Comparison of ENCODE assay signal across 26 cellular contexts in the genomic region with DNA sequence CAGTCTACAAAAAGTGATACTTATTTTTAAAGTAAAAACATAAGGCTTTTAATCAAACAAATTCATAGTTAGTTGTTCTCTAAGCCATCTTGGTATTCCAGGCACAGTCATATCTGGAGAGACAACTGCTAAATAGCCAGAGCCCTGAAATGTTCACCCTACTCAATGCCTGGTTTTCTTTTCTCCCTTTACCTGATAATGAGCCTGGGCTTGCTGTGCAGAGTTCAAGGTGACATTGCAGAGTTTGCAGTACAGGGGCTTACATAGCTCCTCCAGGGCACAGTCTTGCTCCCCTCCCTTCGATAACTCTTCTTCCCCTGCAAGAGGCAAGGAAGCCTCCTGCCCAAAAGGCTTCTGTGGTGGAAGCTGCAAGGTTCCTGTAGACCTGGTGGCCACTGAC. TPM values are rescaled to one million over a fixed set of nuclear protein-coding genes. Genes with fewer than 3 reads are reported as not detected.
A peak's percentile ranks its signal among the peaks of the same experiment; 100 is the strongest.
DNase-seq lines count a peak whose midpoint lies in the region; ATAC-seq, FAIRE-seq and TF ChIP-seq lines count a peak whose summit lies in the region.
"Had no signal": no experiment of that assay in that cellular context is flagged by ENCODE, and none has a peak within 500 bp of the region (broad histone marks: within the 10 kb centered on the region; RNA-seq: fewer than 3 reads in every experiment).

No MANE protein-coding gene starts in this region.

- H3K79me1 ChIP-seq in IMR-90 (ENCODE audit: low read depth in 1 of 2, low read length in 2 of 2): peaks cover 21 to 61% of the 10 kb centered on the region in 2 experiments

- H3K27ac Mint-ChIP-seq in nephron progenitor cell: peak overlapping the region; percentile 43
- no peak overlapping the region for H3K27ac Mint-ChIP-seq in CD4-positive, alpha-beta T cell
- no peak overlapping the region for H3K27ac Mint-ChIP-seq in T-cell
- H3K27ac Mint-ChIP-seq: IgD-negative memory B cell had no signal

- no peak overlapping the region for H2AK9ac ChIP-seq in IMR-90 (replicated peaks; ENCODE audit: low read depth, low read length, poor library complexity)

- TF ChIP-seq RAD21 in IMR-90 (IDR thresholded peaks at IDR 0.05; ENCODE audit: low read length): no peak
- TF ChIP-seq RAD21 in GM12878 (IDR thresholded peaks at IDR 0.05; ENCODE audit: insufficient read depth, low read depth, low read length): no peak

- H4K20me1 ChIP-seq in BLaER1 treated with 17β-estradiol and CSF1 and Interleukin-3, amounts not matched to agents 10 nM and 100 nM: peaks cover 0 to 67% (median 32%) of the 10 kb centered on the region in 11 experiments; a peak in 14 of 22 replicates
- H4K20me1 ChIP-seq in IMR-90 (ENCODE audit: insufficient read depth, low read length) (peaks cover 29% of the 10 kb centered on the region; the same call in 1 of the 2 replicates), GM12878 (ENCODE audit: control insufficient read depth, insufficient read depth) (no peaks in the 10 kb centered on the region)

- no peaks in the 10 kb centered on the region for H3K9me3 Mint-ChIP-seq in nephron progenitor cell
- no peaks in the 10 kb centered on the region for H3K9me3 Mint-ChIP-seq in CD4-positive, alpha-beta T cell
- no peaks in the 10 kb centered on the region for H3K9me3 Mint-ChIP-seq in T-cell
- H3K9me3 Mint-ChIP-seq: CD8-positive, alpha-beta memory T cell; IgD-negative memory B cell had no signal

- no peak overlapping the region for H4K5ac ChIP-seq in IMR-90 (ENCODE audit: low read depth, low read length)

- H3K4me1 ChIP-seq in BLaER1 treated with 17β-estradiol and CSF1 and Interleukin-3, amounts not matched to agents 10 nM and 100 nM: peaks cover 23 to 48% (median 38%) of the 10 kb centered on the region in 10 experiments
- H3K4me1 ChIP-seq in IMR-90 (ENCODE audit: control insufficient read depth, insufficient read depth, low read length) (peaks cover 12% of the 10 kb centered on the region), GM12878 (ENCODE audit: control insufficient read depth, insufficient read depth, low read length) (peaks cover 2% of the 10 kb centered on the region; the same call in 1 of the 2 replicates)

- H2BK20ac ChIP-seq in IMR-90 (ENCODE audit: low read depth, low read length): no peak overlapping the region

- FAIRE-seq in GM12878 (lab: Jason Lieb, UNC): no peak
- FAIRE-seq: A549, GM18507, RCC 7860 had no signal

- no peak overlapping the region for H3K4me3 ChIP-seq in BLaER1 treated with 17β-estradiol and CSF1 and Interleukin-3, amounts not matched to agents 10 nM and 100 nM
- H3K4me3 ChIP-seq in IMR-90 (ENCODE audit: insufficient read depth, low read depth, low read length) (no peak overlapping the region), GM12878 (peak overlapping the region; percentile 70; the same call in 1 of the 2 replicates)
- H3K4me3 ChIP-seq: A549, SK-N-MC had no signal

- no peak for TF ChIP-seq CTCF in IMR-90 (conservative IDR thresholded peaks at IDR 0.05; ENCODE audit: low read depth, low read length)
- TF ChIP-seq CTCF in GM12878 (IDR thresholded peaks at IDR 0.05 in 2 of 3, conservative IDR thresholded peaks at IDR 0.05 in 1 of 3; ENCODE audit: control insufficient read depth in 2 of 3, extremely low read depth in 1 of 3, insufficient read depth in 1 of 3, low read depth in 3 of 3, low read length in 3 of 3): no peak
- TF ChIP-seq CTCF in nephron progenitor cell (IDR thresholded peaks at IDR 0.05): no peak
- no peak for TF ChIP-seq CTCF in CD4-positive, alpha-beta T cell (IDR thresholded peaks at IDR 0.05)

- H3K4me2 ChIP-seq in BLaER1 treated with 17β-estradiol and CSF1 and Interleukin-3, amounts not matched to agents 10 nM and 100 nM: peak overlapping the region in 6 of 11 experiments; percentile 4 to 97 (median 74); a peak in 9 of 22 replicates
- H3K4me2 ChIP-seq in IMR-90 (ENCODE audit: low read depth, low read length) (no peak overlapping the region), GM12878 (ENCODE audit: control insufficient read depth, insufficient read depth) (peak overlapping the region; percentile 80)
- H3K4me2 ChIP-seq: A549, KMS-11 had no signal

- H3K4me3 Mint-ChIP-seq in nephron progenitor cell (no peak overlapping the region), T-cell (no peak overlapping the region)
- no peak overlapping the region for H3K4me3 Mint-ChIP-seq in CD4-positive, alpha-beta T cell
- H3K4me3 Mint-ChIP-seq: IgD-negative memory B cell had no signal

- H3K4me1 Mint-ChIP-seq in nephron progenitor cell: peaks cover 25% of the 10 kb centered on the region
- peaks cover 77% of the 10 kb centered on the region for H3K4me1 Mint-ChIP-seq in CD4-positive, alpha-beta T cell (ENCODE audit: low read depth)
- peaks cover 49 to 52% (median 50%) of the 10 kb centered on the region in 3 donors for H3K4me1 Mint-ChIP-seq in T-cell

- H3K27me3 ChIP-seq in BLaER1 treated with 17β-estradiol and CSF1 and Interleukin-3, amounts not matched to agents 10 nM and 100 nM: no peaks in the 10 kb centered on the region
- no peaks in the 10 kb centered on the region for H3K27me3 ChIP-seq in IMR-90 (ENCODE audit: control insufficient read depth, insufficient read depth, low read length)
- no peaks in the 10 kb centered on the region for H3K27me3 ChIP-seq in GM12878 (replicated peaks in 1 of 2; ENCODE audit: control insufficient read depth in 2 of 2, insufficient read depth in 2 of 2, low read length in 1 of 2)
- H3K27me3 ChIP-seq in CD4-positive, alpha-beta T cell (ENCODE audit: control insufficient read depth, insufficient read depth, low read length): no peaks in the 10 kb centered on the region

- H3K9me3 ChIP-seq in BLaER1 treated with 17β-estradiol and CSF1 and Interleukin-3, amounts not matched to agents 10 nM and 100 nM (replicated peaks in 1 of 11): no peaks in the 10 kb centered on the region
- H3K9me3 ChIP-seq in IMR-90 (ENCODE audit: control insufficient read depth, insufficient read depth, low read length) (no peaks in the 10 kb centered on the region), GM12878 (replicated peaks; ENCODE audit: control insufficient read depth, insufficient read depth, low read length) (no peaks in the 10 kb centered on the region)
- H3K9me3 ChIP-seq in CD4-positive, alpha-beta T cell (ENCODE audit: control insufficient read depth, low read length): no peaks in the 10 kb centered on the region
- H3K9me3 ChIP-seq: A549 had no signal

- no peak overlapping the region for H4K91ac ChIP-seq in IMR-90 (ENCODE audit: insufficient read depth, low read depth, low read length)

- RAD21 ChIA-PET in GM12878 (lab: Charles Lee; ENCODE audit: unreplicated experiment): interaction anchor here (1.1 to 12.8 kb wide), 9 partner anchors 19 to 495 kb away, joined by 3 to 231 read pairs (median 7); a partner anchor contains a TSS

- no peak overlapping the region for H2AFZ ChIP-seq in IMR-90 (replicated peaks; ENCODE audit: low read length, poor library complexity)
- H2AFZ ChIP-seq in GM12878 (ENCODE audit: control insufficient read depth, low read depth, low read length): no peak overlapping the region

- no peak overlapping the region for H2BK15ac ChIP-seq in IMR-90 (ENCODE audit: low read depth, low read length)

- H3K36me3 ChIP-seq in BLaER1 treated with 17β-estradiol and CSF1 and Interleukin-3, amounts not matched to agents 10 nM and 100 nM: peaks cover 54 to 60% (median 57%) of the 10 kb centered on the region in 11 experiments
- H3K36me3 ChIP-seq in IMR-90 (ENCODE audit: control insufficient read depth, insufficient read depth, low read length) (peaks cover 13% of the 10 kb centered on the region), GM12878 (ENCODE audit: control insufficient read depth in 2 of 2, insufficient read depth in 2 of 2, low read length in 1 of 2) (peaks cover 0 to 15% of the 10 kb centered on the region in 2 experiments; a peak in 1 of 4 replicates)

- no peak overlapping the region for H2AK5ac ChIP-seq in IMR-90 (ENCODE audit: low read depth, low read length)

- no peak overlapping the region for H3K18ac ChIP-seq in IMR-90 (ENCODE audit: low read depth, low read length)

- H4K8ac ChIP-seq in IMR-90 (ENCODE audit: low read depth in 2 of 2, low read length in 2 of 2): no peak overlapping the region

- H3K4ac ChIP-seq in IMR-90 (ENCODE audit: low read depth, low read length): no peak overlapping the region

- dilution Hi-C loops in IMR-90 (cut with HindIII; ENCODE audit: low sequenced_read_pairs, unreplicated experiment): no loop called here

- TF ChIP-seq EP300 in GM12878 (IDR thresholded peaks at IDR 0.05; ENCODE audit: borderline replicate concordance in 1 of 2, control insufficient read depth in 1 of 2, low read depth in 2 of 2, low read length in 2 of 2): no peak

- intact Hi-C loops in IMR-90 (cut with micrococcal nuclease): no loop called here
- intact Hi-C loops in GM12878 (cut with micrococcal nuclease; ENCODE audit: unreplicated experiment): loop anchor here (2.0 kb wide), 1 partner anchor 20 kb away; no protein-coding TSS in a partner anchor
- intact Hi-C loops in CD4-positive, alpha-beta T cell (cut with DNase I, micrococcal nuclease): no loop called here

- peaks cover 16% of the 10 kb centered on the region for H3K9me1 ChIP-seq in IMR-90 (ENCODE audit: insufficient read depth, low read length)

- no peak overlapping the region for H3K9ac ChIP-seq in BLaER1 treated with 17β-estradiol and CSF1 and Interleukin-3, amounts not matched to agents 10 nM and 100 nM
- H3K9ac ChIP-seq in IMR-90 (ENCODE audit: low read depth, low read length) (no peak overlapping the region), GM12878 (ENCODE audit: control insufficient read depth, insufficient read depth, low read length) (peak overlapping the region; percentile 8)
- H3K9ac ChIP-seq: KMS-11 had no signal

- no peak overlapping the region for H2BK120ac ChIP-seq in IMR-90 (ENCODE audit: low read depth, low read length)

- no peak overlapping the region for H2BK5ac ChIP-seq in IMR-90 (ENCODE audit: low read depth, low read length, poor library complexity, severe bottlenecking)

- in situ Hi-C loops in IMR-90 (cut with MboI; ENCODE audit: low sequenced_read_pairs) (no loop called here), GM12878 (cut with MboI) (loop anchor here (25.0 kb wide), 1 partner anchor 895 kb away; no protein-coding TSS in a partner anchor)

- SMC1A ChIA-PET in GM12878 (lab: Charles Lee; ENCODE audit: uncharacterized antibody, unreplicated experiment): interaction anchor here (1.0 to 13.5 kb wide), 15 partner anchors 9 to 495 kb away, joined by 3 to 225 read pairs (median 7); a partner anchor contains a TSS

- no peak for TF ChIP-seq POLR2A in IMR-90 (IDR thresholded peaks at IDR 0.05; ENCODE audit: low read depth, low read length)
- no peak for TF ChIP-seq POLR2A in GM12878 (IDR thresholded peaks at IDR 0.05; ENCODE audit: low read depth, low read length)

- 0 out of 2 replicates have a peak overlapping the region, but pooled peaks have one; percentile 14 for H3K23ac ChIP-seq in IMR-90 (ENCODE audit: low read depth, low read length)

- H3K27me3 Mint-ChIP-seq in nephron progenitor cell (ENCODE audit: low read depth, poor library complexity): peaks cover 7% of the 10 kb centered on the region
- no peaks in the 10 kb centered on the region for H3K27me3 Mint-ChIP-seq in CD4-positive, alpha-beta T cell
- no peaks in the 10 kb centered on the region for H3K27me3 Mint-ChIP-seq in T-cell
- H3K27me3 Mint-ChIP-seq: CD8-positive, alpha-beta memory T cell; IgD-negative memory B cell had no signal

- no peak for DNase-seq in IMR-90
- no peak for DNase-seq in GM12878 (ENCODE audit: low read depth, low spot score)
- no peak for DNase-seq in nephron progenitor cell
- DNase-seq in medulla oblongata (ENCODE audit: extremely low spot score): no peak
- no peak for DNase-seq in CD4-positive, alpha-beta T cell
- no peak for DNase-seq in T-cell
- DNase-seq: C1 segment of cervical spinal cord; CD8-positive, alpha-beta memory T cell; DMS 273 treated with DMSO at 0.1 percent for 48 hours; DND-41; NCI-H1092; NCI-H1417 treated with DMSO at 0.1 percent for 48 hours; NCI-H1694 treated with DMSO at 0.1 percent for 48 hours; NCI-H2171; NCI-H226; NCI-H510A; OCI-M1; SIG-M5 had no signal

- no peak overlapping the region for H3K56ac ChIP-seq in IMR-90 (ENCODE audit: extremely low read depth, insufficient read depth, low read length)

- no CpG with 5 or more reads among the region's 1 CpG for WGBS in IMR-90 (ENCODE audit: extremely low coverage in 2 of 2, insufficient read length in 1 of 2), 2 experiments
- WGBS in GM12878 (ENCODE audit: insufficient coverage, insufficient replicate concordance, low lambda C conversion rate, missing lambda C conversion rate): 100% methylated on average over 1 of the region's 1 CpG

- H3K14ac ChIP-seq in IMR-90 (replicated peaks; ENCODE audit: low read depth, low read length): no peak overlapping the region

- BruUV-seq in IMR-90 (replicated peaks; lab: Mats Ljungman, UMichigan): no TSS peak
- no TSS peak for BruUV-seq in GM12878 (replicated peaks; lab: Mats Ljungman, UMichigan)

- ATAC-seq in IMR-90 (ENCODE audit: low read depth) (no peak), GM12878 (no peak), T-cell (replicated peaks in 1 of 4) (no peak)
- no peak for ATAC-seq in CD4-positive, alpha-beta T cell (ENCODE audit: poor library complexity)
- ATAC-seq: A549, HCT116 had no signal

- H3K27ac ChIP-seq in BLaER1 treated with 17β-estradiol and CSF1 and Interleukin-3, amounts not matched to agents 10 nM and 100 nM: no peak overlapping the region
- H3K27ac ChIP-seq in IMR-90 (ENCODE audit: insufficient read depth, low read length) (no peak overlapping the region), GM12878 (ENCODE audit: control insufficient read depth, insufficient read depth) (peak overlapping the region; percentile 50)
- H3K27ac ChIP-seq in CD4-positive, alpha-beta T cell (ENCODE audit: low read depth, low read length): no peak overlapping the region
- H3K27ac ChIP-seq: A549, KMS-11, SK-N-MC had no signal

- CTCF ChIA-PET in IMR-90 (lab: Yijun Ruan, JAX) (no interaction called here), GM12878 (lab: Yijun Ruan, JAX) (interaction anchor here (0.6 to 9.1 kb wide), 11 partner anchors 17 to 251 kb away, joined by 3 to 124 read pairs (median 31); a partner anchor contains a TSS), T-cell (lab: Charles Lee) (interaction anchor here (0.5 to 1.2 kb wide), 3 partner anchors 32 to 257 kb away, joined by 3 read pairs; no protein-coding TSS in a partner anchor)
- CTCF ChIA-PET in CD4-positive, alpha-beta T cell (lab: Charles Lee): interaction anchor here (0.8 kb wide), 1 partner anchor 178 kb away, joined by 4 read pairs; no protein-coding TSS in a partner anchor

- POLR2A ChIA-PET in IMR-90 (lab: Charles Lee; ENCODE audit: unreplicated experiment) (no interaction called here), GM12878 (lab: Charles Lee) (interaction anchor here (1.2 to 13.4 kb wide), 7 partner anchors 9 to 495 kb away, joined by 4 to 138 read pairs (median 9); a partner anchor contains a TSS), T-cell (lab: Charles Lee) (interaction anchor here in 1 of 2 donors (0.6 kb wide), 1 partner anchor 12 kb away, joined by 3 read pairs; no protein-coding TSS in a partner anchor)
- POLR2A ChIA-PET in CD4-positive, alpha-beta T cell (lab: Charles Lee): no interaction called here

- peaks cover 96% of the 10 kb centered on the region for H3K79me2 ChIP-seq in GM12878 (ENCODE audit: control insufficient read depth, insufficient read depth, low read length)

- H3K36me3 Mint-ChIP-seq in nephron progenitor cell (ENCODE audit: low read depth): peaks cover 28% of the 10 kb centered on the region
- peaks cover 61% of the 10 kb centered on the region for H3K36me3 Mint-ChIP-seq in CD4-positive, alpha-beta T cell (ENCODE audit: low read depth)
- H3K36me3 Mint-ChIP-seq in T-cell: peaks cover 31% of the 10 kb centered on the region

RNA-seq across cellular contexts. Expression of a gene that starts 4.3 kb away (rescaled TPM):
- 11.7 and 21.7 TPM in 2 replicates for total RNA-seq in IMR-90 (2012; rRNA removed)
- polyA plus RNA-seq in IMR-90 (2012; rRNA removed): 14.1 and 14.3 TPM in 2 replicates
- 6.1 and 7.0 TPM in 2 replicates for polyA plus RNA-seq in IMR-90 (2012; cell fraction: cytosol; rRNA removed)
- 6.0 and 10.6 TPM in 2 replicates for polyA plus RNA-seq in IMR-90 (2012; cell fraction: nucleus; rRNA removed; ENCODE audit: low replicate concordance)
- 70.3 and 76.3 TPM in 2 replicates for total RNA-seq in GM12878 (2013; cell fraction: nucleolus; rRNA removed)
- 13.4 and 16.5 TPM in 2 replicates for total RNA-seq in GM12878 (2014; rRNA removed)
- total RNA-seq in GM12878 (2014; rRNA removed; fragmentation: Illumina TruSeq; extraction: Trizol): 24.3 and 27.2 TPM in 2 replicates
- 41.7 and 46.8 TPM in 2 replicates for total RNA-seq in GM12878 (2021)
- 14.5 TPM for polyA plus RNA-seq in GM12878 (2011; ENCODE audit: low read depth)
- 55.9 and 71.3 TPM in 2 replicates for polyA plus RNA-seq in GM12878 (2011; rRNA removed)
- polyA plus RNA-seq in GM12878 (2011; cell fraction: cytosol; rRNA removed): 34.0 and 42.8 TPM in 2 replicates
- 20.6 and 26.7 TPM in 2 replicates for polyA plus RNA-seq in GM12878 (2011; cell fraction: nucleus; rRNA removed)
- polyA plus RNA-seq in GM12878 (2012): 23.6 and 25.6 TPM in 2 replicates
- polyA plus RNA-seq in GM12878 (2014; fragmentation: Illumina TruSeq; extraction: Trizol): 31.8 and 39.9 TPM in 2 replicates
- polyA plus RNA-seq in GM12878 (2014; fragmentation: Nextera tagmentation; extraction: Ambion mirVana): 10 to 100 TPM in 1 of 2 experiments, 1 to 10 TPM in 1; 6.2 to 10.4 TPM
- polyA plus RNA-seq in GM12878 (2014; rRNA removed): 17.0 and 22.3 TPM in 2 replicates
- 10 to 100 TPM; 27.3 to 30.8 TPM for polyA plus RNA-seq in GM12878 (2016; fragmentation: Nextera tagmentation; extraction: Ambion mirVana)
- polyA minus RNA-seq in GM12878 (2011; rRNA and poly(A)+ RNA removed): 151 and 197 TPM in 2 replicates
- 51.8 and 67.6 TPM in 2 replicates for polyA minus RNA-seq in GM12878 (2011; cell fraction: cytosol; rRNA and poly(A)+ RNA removed)
- polyA minus RNA-seq in GM12878 (2011; cell fraction: nucleus; rRNA and poly(A)+ RNA removed): 49.3 and 82.5 TPM in 2 replicates
- total RNA-seq in CD4-positive, alpha-beta T cell: 10 to 100 TPM; 10.2 to 13.0 TPM
- total RNA-seq in T-cell: 10 to 100 TPM; 17.6 to 24.2 (median 19.6) TPM
